ENCODE assay signal across 11 cellular contexts in genomic region chr15:25863968-25864580, GRCh38. TPM values are rescaled to one million over a fixed set of nuclear protein-coding genes. Genes with fewer than 3 reads are reported as not detected.
DNase-seq lines count a peak whose midpoint lies in the region; ATAC-seq and TF ChIP-seq lines count a peak whose summit lies in the region.
"Had no signal": no experiment of that assay in that cellular context is flagged by ENCODE, and none has a peak within 500 bp of the region (broad histone marks: within the 10 kb centered on the region; RNA-seq: fewer than 3 reads in every experiment).

No MANE protein-coding gene starts in this region.

- peak overlapping the region; percentile 80 for H3K27ac Mint-ChIP-seq in activated CD4-positive, alpha-beta memory T cell treated with anti-CD3 and anti-CD28 coated beads, Interleukin-2, amount 10 ng/mL, durations not matched to agents 7 days and 5 days
- H3K27ac Mint-ChIP-seq in immature natural killer cell = peak overlapping the region in 5 of 6 donors; percentile 21 to 80 (median 63)
- no peak overlapping the region for H3K27ac Mint-ChIP-seq in stimulated activated memory B cell treated with anti-CD40 and anti-IgM and Interleukin-4, amounts not matched to agents 10 μg/mL and 1 μg/mL and 100 μg/mL, for 72 hours

- ATAC-seq in SK-N-SH treated with all-trans-retinoic acid at 6 μM for 48 hours (no peak), HG03565 (IDR thresholded peaks at IDR 0.05; ENCODE audit: unreplicated experiment) (no peak), right cardiac atrium (no peak)
- ATAC-seq in stimulated activated memory B cell treated with anti-CD40 and anti-IgM and Interleukin-4, amounts not matched to agents 10 μg/mL and 1 μg/mL and 100 μg/mL, for 72 hours = no peak

- no peak overlapping the region for H3K27ac ChIP-seq in SK-N-SH (ENCODE audit: low read depth in 2 of 2, low read length in 1 of 2)
- H3K27ac ChIP-seq in right cardiac atrium (ENCODE audit: low read length) = no peak overlapping the region
- H3K27ac ChIP-seq: 22Rv1 had no signal

- no peaks in the 10 kb centered on the region for H3K9me3 ChIP-seq in SK-N-SH
- no peaks in the 10 kb centered on the region for H3K9me3 ChIP-seq in right cardiac atrium (ENCODE audit: control insufficient read depth, low read length)
- H3K9me3 ChIP-seq: right atrium auricular region had no signal

- CTCF ChIA-PET in SK-N-SH (lab: Yijun Ruan, JAX) = no interaction called here
- CTCF ChIA-PET in activated CD4-positive, alpha-beta memory T cell treated with anti-CD3 and anti-CD28 coated beads, Interleukin-2, amount 10 ng/mL, durations not matched to agents 7 days and 5 days (lab: Charles Lee) = interaction anchor here (0.9 kb wide), 1 partner anchor 81 kb away, joined by 5 read pairs; no protein-coding TSS in a partner anchor

- peak overlapping the region; percentile 77 for H3K4me3 Mint-ChIP-seq in activated CD4-positive, alpha-beta memory T cell treated with anti-CD3 and anti-CD28 coated beads, Interleukin-2, amount 10 ng/mL, durations not matched to agents 7 days and 5 days
- H3K4me3 Mint-ChIP-seq in immature natural killer cell = peak overlapping the region; percentile 86 to 94 (median 88)
- peak overlapping the region; percentile 69 for H3K4me3 Mint-ChIP-seq in stimulated activated memory B cell treated with anti-CD40 and anti-IgM and Interleukin-4, amounts not matched to agents 10 μg/mL and 1 μg/mL and 100 μg/mL, for 72 hours

- H3K4me1 ChIP-seq in SK-N-SH (ENCODE audit: control insufficient read depth in 1 of 2, insufficient read depth in 2 of 2, low read depth in 1 of 2, low read length in 1 of 2) (no peaks in the 10 kb centered on the region; a peak in 1 of 4 replicates), right cardiac atrium (ENCODE audit: control insufficient read depth, insufficient read depth, low read length) (no peaks in the 10 kb centered on the region)

- H3K9me2 ChIP-seq in SK-N-SH = no peaks in the 10 kb centered on the region

- H3K4me2 ChIP-seq in SK-N-SH = peak overlapping the region; percentile 41; the same call in 1 of the 2 replicates

- H3K4me3 ChIP-seq in SK-N-SH (ENCODE audit: low read depth in 2 of 2, low read length in 1 of 2) (no peak overlapping the region), right cardiac atrium (ENCODE audit: low read length) (no peak overlapping the region)

- TF ChIP-seq RAD21 in SK-N-SH (IDR thresholded peaks at IDR 0.05; ENCODE audit: low read length) = no peak

- peaks cover 27% of the 10 kb centered on the region for H3K4me1 Mint-ChIP-seq in activated CD4-positive, alpha-beta memory T cell treated with anti-CD3 and anti-CD28 coated beads, Interleukin-2, amount 10 ng/mL, durations not matched to agents 7 days and 5 days
- peaks cover 35 to 36% of the 10 kb centered on the region in 2 donors for H3K4me1 Mint-ChIP-seq in immature natural killer cell
- H3K4me1 Mint-ChIP-seq in stimulated activated memory B cell treated with anti-CD40 and anti-IgM and Interleukin-4, amounts not matched to agents 10 μg/mL and 1 μg/mL and 100 μg/mL, for 72 hours = peaks cover 7% of the 10 kb centered on the region

- DNase-seq in SK-N-SH (no peak), immature natural killer cell (no peak), right cardiac atrium (no peak)
- no peak for DNase-seq in activated CD4-positive, alpha-beta memory T cell treated with anti-CD3 and anti-CD28 coated beads, Interleukin-2, amount 10 ng/mL, durations not matched to agents 7 days and 5 days
- DNase-seq in central memory CD4-positive, alpha-beta T cell = no peak
- DNase-seq: cerebellar nuclear complex had no signal

- POLR2A ChIA-PET in SK-N-SH (lab: Yijun Ruan, JAX) = no interaction called here
- POLR2A ChIA-PET in activated CD4-positive, alpha-beta memory T cell treated with anti-CD3 and anti-CD28 coated beads, Interleukin-2, amount 10 ng/mL, durations not matched to agents 7 days and 5 days (lab: Charles Lee) = interaction anchor here (0.7 to 5.9 kb wide), 3 partner anchors 15 to 52 kb away, joined by 3 to 124 read pairs (median 25); no protein-coding TSS in a partner anchor

- H3K79me2 ChIP-seq in SK-N-SH (ENCODE audit: insufficient read depth) = no peaks in the 10 kb centered on the region

- 70% methylated on average over 16 of the region's 21 CpGs for WGBS in SK-N-SH (ENCODE audit: low lambda C conversion rate)
- WGBS in right cardiac atrium = 84% methylated on average over 21 of the region's 21 CpGs

- intact Hi-C loops in right cardiac atrium (cut with DNase I) = loop anchor here in 1 of 4 donors (10.0 kb wide), 1 partner anchor 71 kb away; no protein-coding TSS in a partner anchor

- H3K27me3 Mint-ChIP-seq in activated CD4-positive, alpha-beta memory T cell treated with anti-CD3 and anti-CD28 coated beads, Interleukin-2, amount 10 ng/mL, durations not matched to agents 7 days and 5 days = peaks cover 13% of the 10 kb centered on the region
- peaks cover 0 to 10% (median 6%) of the 10 kb centered on the region in 3 donors for H3K27me3 Mint-ChIP-seq in immature natural killer cell (ENCODE audit: low read depth in 3 of 3)
- peaks cover 61% of the 10 kb centered on the region for H3K27me3 Mint-ChIP-seq in stimulated activated memory B cell treated with anti-CD40 and anti-IgM and Interleukin-4, amounts not matched to agents 10 μg/mL and 1 μg/mL and 100 μg/mL, for 72 hours

- no peak overlapping the region for H3K9ac ChIP-seq in SK-N-SH

- no peaks in the 10 kb centered on the region for H4K20me1 ChIP-seq in SK-N-SH (ENCODE audit: insufficient read depth)

- no peaks in the 10 kb centered on the region for H3K27me3 ChIP-seq in SK-N-SH (ENCODE audit: insufficient read depth)
- H3K27me3 ChIP-seq in right cardiac atrium (ENCODE audit: control insufficient read depth, insufficient read depth) = no peaks in the 10 kb centered on the region
- H3K27me3 ChIP-seq: right atrium auricular region had no signal

- H3F3A ChIP-seq in SK-N-SH (replicated peaks; ENCODE audit: insufficient read depth) = no peaks in the 10 kb centered on the region

- H2AFZ ChIP-seq in SK-N-SH (ENCODE audit: low read depth) = no peak overlapping the region

- H3K36me3 Mint-ChIP-seq in activated CD4-positive, alpha-beta memory T cell treated with anti-CD3 and anti-CD28 coated beads, Interleukin-2, amount 10 ng/mL, durations not matched to agents 7 days and 5 days (ENCODE audit: low read depth) = peaks cover 24% of the 10 kb centered on the region
- H3K36me3 Mint-ChIP-seq in immature natural killer cell = no peaks in the 10 kb centered on the region
- no peaks in the 10 kb centered on the region for H3K36me3 Mint-ChIP-seq in stimulated activated memory B cell treated with anti-CD40 and anti-IgM and Interleukin-4, amounts not matched to agents 10 μg/mL and 1 μg/mL and 100 μg/mL, for 72 hours

- no peaks in the 10 kb centered on the region for H3K36me3 ChIP-seq in SK-N-SH (replicated peaks in 1 of 2; ENCODE audit: control insufficient read depth in 1 of 2, insufficient read depth in 2 of 2, low read length in 1 of 2)
- H3K36me3 ChIP-seq: right atrium auricular region had no signal

- H3K9me3 Mint-ChIP-seq in activated CD4-positive, alpha-beta memory T cell treated with anti-CD3 and anti-CD28 coated beads, Interleukin-2, amount 10 ng/mL, durations not matched to agents 7 days and 5 days = no peaks in the 10 kb centered on the region
- no peaks in the 10 kb centered on the region for H3K9me3 Mint-ChIP-seq in immature natural killer cell
- no peaks in the 10 kb centered on the region for H3K9me3 Mint-ChIP-seq in stimulated activated memory B cell treated with anti-CD40 and anti-IgM and Interleukin-4, amounts not matched to agents 10 μg/mL and 1 μg/mL and 100 μg/mL, for 72 hours

- no peak for TF ChIP-seq EP300 in SK-N-SH (IDR thresholded peaks at IDR 0.05; ENCODE audit: borderline replicate concordance in 1 of 2, low read depth in 1 of 2, low read length in 1 of 2)

- TF ChIP-seq CTCF in SK-N-SH (IDR thresholded peaks at IDR 0.05) = no peak

TF ChIP-seq in SK-N-SH, 30 proteins besides CTCF, POLR2A, EP300 and RAD21 (continues in another document):
- TF ChIP-seq FOSL2 (IDR thresholded peaks at IDR 0.05; ENCODE audit: borderline replicate concordance, low read depth) = no peak
- TF ChIP-seq NRF1 (IDR thresholded peaks at IDR 0.05; ENCODE audit: low read depth, low read length) = no peak
- TF ChIP-seq MEF2A (IDR thresholded peaks at IDR 0.05; ENCODE audit: borderline replicate concordance, low read depth) = no peak
- TF ChIP-seq FOXJ3 (CRISPR knock-in tag; IDR thresholded peaks at IDR 0.05) = no peak
- no peak for TF ChIP-seq ELF1 (IDR thresholded peaks at IDR 0.05)
- TF ChIP-seq FOXM1 (IDR thresholded peaks at IDR 0.05; ENCODE audit: low read depth) = no peak

TF ChIP-seq in SK-N-SH treated with all-trans-retinoic acid at 6 μM for 48 hours, 23 proteins besides CTCF, POLR2A, EP300 and RAD21:
- no peak for TF ChIP-seq RARB (CRISPR knock-in tag; IDR thresholded peaks at IDR 0.05)
- TF ChIP-seq SNAI2 (CRISPR knock-in tag; IDR thresholded peaks at IDR 0.05) = no peak

RNA-seq across cellular contexts. Expression of gene ATP10A, which starts 0.9 kb away (rescaled TPM):
- polyA plus RNA-seq in SK-N-SH (2012; rRNA removed) (not detected in 2 replicates), immature natural killer cell (10 to 100 TPM in 1 of 3 donors, 1 to 10 TPM in 2; 2.4 to 17.4 (median 7.3) TPM), right cardiac atrium (0.95 TPM)
- 0.01 TPM in 1 of 2 replicates, not detected in the other for polyA plus RNA-seq in SK-N-SH (2012; cell fraction: cytosol; rRNA removed)
- polyA plus RNA-seq in SK-N-SH (2012; cell fraction: nucleus; rRNA removed) = 0.01 TPM in 1 of 2 replicates, not detected in the other
- 10 to 100 TPM; 35.8 to 36.5 TPM for total RNA-seq in activated CD4-positive, alpha-beta memory T cell treated with anti-CD3 and anti-CD28 coated beads, Interleukin-2, amount 10 ng/mL, durations not matched to agents 7 days and 5 days
- 1 to 10 TPM; 1.5 to 3.0 (median 1.8) TPM for total RNA-seq in right cardiac atrium
